In genomic region chr2:23366720-23367119, GRCh38 we compare ENCODE assay signal across 1 cellular context.
TF ChIP-seq lines count a peak whose summit lies in the region.

No MANE protein-coding gene starts in this region.

TF ChIP-seq in WTC11, 78 proteins besides CTCF, POLR2A, EP300 and RAD21 (continued from another document):
- TF ChIP-seq ZNF512 (CRISPR knock-in tag; IDR thresholded peaks at IDR 0.05; ENCODE audit: borderline replicate concordance), result no peak
- TF ChIP-seq ATF3 (CRISPR knock-in tag; conservative IDR thresholded peaks at IDR 0.05), result no peak
- TF ChIP-seq, protein P1, sequence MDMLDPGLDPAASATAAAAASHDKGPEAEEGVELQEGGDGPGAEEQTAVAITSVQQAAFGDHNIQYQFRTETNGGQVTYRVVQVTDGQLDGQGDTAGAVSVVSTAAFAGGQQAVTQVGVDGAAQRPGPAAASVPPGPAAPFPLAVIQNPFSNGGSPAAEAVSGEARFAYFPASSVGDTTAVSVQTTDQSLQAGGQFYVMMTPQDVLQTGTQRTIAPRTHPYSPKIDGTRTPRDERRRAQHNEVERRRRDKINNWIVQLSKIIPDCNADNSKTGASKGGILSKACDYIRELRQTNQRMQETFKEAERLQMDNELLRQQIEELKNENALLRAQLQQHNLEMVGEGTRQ (CRISPR knock-in tag; IDR thresholded peaks at IDR 0.05), result no peak
- TF ChIP-seq, protein P2, sequence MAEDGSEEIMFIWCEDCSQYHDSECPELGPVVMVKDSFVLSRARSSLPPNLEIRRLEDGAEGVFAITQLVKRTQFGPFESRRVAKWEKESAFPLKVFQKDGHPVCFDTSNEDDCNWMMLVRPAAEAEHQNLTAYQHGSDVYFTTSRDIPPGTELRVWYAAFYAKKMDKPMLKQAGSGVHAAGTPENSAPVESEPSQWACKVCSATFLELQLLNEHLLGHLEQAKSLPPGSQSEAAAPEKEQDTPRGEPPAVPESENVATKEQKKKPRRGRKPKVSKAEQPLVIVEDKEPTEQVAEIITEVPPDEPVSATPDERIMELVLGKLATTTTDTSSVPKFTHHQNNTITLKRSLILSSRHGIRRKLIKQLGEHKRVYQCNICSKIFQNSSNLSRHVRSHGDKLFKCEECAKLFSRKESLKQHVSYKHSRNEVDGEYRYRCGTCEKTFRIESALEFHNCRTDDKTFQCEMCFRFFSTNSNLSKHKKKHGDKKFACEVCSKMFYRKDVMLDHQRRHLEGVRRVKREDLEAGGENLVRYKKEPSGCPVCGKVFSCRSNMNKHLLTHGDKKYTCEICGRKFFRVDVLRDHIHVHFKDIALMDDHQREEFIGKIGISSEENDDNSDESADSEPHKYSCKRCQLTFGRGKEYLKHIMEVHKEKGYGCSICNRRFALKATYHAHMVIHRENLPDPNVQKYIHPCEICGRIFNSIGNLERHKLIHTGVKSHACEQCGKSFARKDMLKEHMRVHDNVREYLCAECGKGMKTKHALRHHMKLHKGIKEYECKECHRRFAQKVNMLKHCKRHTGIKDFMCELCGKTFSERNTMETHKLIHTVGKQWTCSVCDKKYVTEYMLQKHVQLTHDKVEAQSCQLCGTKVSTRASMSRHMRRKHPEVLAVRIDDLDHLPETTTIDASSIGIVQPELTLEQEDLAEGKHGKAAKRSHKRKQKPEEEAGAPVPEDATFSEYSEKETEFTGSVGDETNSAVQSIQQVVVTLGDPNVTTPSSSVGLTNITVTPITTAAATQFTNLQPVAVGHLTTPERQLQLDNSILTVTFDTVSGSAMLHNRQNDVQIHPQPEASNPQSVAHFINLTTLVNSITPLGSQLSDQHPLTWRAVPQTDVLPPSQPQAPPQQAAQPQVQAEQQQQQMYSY (CRISPR knock-in tag; IDR thresholded peaks at IDR 0.05), result no peak
- no peak for TF ChIP-seq FOXK1 (CRISPR knock-in tag; IDR thresholded peaks at IDR 0.05)
- no peak for TF ChIP-seq ZNF317 (CRISPR knock-in tag; IDR thresholded peaks at IDR 0.05; ENCODE audit: borderline replicate concordance, low read depth)
- no peak for TF ChIP-seq FOXP4 (CRISPR knock-in tag; IDR thresholded peaks at IDR 0.05)
- no peak for TF ChIP-seq SOX15 (CRISPR knock-in tag; IDR thresholded peaks at IDR 0.05)
- TF ChIP-seq ETV6 (CRISPR knock-in tag; IDR thresholded peaks at IDR 0.05), result no peak
- TF ChIP-seq, protein P3, sequence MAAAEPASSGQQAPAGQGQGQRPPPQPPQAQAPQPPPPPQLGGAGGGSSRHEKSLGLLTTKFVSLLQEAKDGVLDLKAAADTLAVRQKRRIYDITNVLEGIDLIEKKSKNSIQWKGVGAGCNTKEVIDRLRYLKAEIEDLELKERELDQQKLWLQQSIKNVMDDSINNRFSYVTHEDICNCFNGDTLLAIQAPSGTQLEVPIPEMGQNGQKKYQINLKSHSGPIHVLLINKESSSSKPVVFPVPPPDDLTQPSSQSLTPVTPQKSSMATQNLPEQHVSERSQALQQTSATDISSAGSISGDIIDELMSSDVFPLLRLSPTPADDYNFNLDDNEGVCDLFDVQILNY (CRISPR knock-in tag; IDR thresholded peaks at IDR 0.05), result no peak
- TF ChIP-seq NR2C2 (CRISPR knock-in tag; IDR thresholded peaks at IDR 0.05), result no peak
- TF ChIP-seq, protein P4, sequence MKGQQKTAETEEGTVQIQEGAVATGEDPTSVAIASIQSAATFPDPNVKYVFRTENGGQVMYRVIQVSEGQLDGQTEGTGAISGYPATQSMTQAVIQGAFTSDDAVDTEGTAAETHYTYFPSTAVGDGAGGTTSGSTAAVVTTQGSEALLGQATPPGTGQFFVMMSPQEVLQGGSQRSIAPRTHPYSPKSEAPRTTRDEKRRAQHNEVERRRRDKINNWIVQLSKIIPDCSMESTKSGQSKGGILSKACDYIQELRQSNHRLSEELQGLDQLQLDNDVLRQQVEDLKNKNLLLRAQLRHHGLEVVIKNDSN (CRISPR knock-in tag; IDR thresholded peaks at IDR 0.05), result no peak
